In the genomic region with DNA sequence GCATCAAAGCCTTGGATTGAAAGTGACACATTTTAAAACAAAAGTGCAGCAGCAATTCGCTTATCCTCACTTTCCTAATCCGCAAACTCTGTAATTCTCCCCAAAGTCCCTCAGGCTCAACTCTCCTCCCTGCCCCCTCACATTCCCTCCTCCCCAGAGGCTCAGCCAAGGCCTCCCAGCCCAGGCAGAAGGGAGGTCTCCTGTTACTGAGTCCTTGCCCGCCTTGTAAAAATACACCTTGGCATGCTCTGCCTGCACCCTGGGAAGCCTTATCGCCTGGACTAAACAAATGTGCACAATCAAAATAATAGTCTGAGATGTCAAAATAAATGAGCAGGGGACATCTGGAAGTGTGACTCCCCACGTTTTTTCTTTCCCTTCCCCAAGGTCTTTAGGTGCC, we compare ENCODE assay signal across 1 cellular context.
TF ChIP-seq lines count a peak whose summit lies in the region.

No MANE protein-coding gene starts in this region.

TF ChIP-seq in HEK293, 187 proteins besides CTCF, POLR2A, EP300 and RAD21 (continued from another document):
- TF ChIP-seq, protein P1, sequence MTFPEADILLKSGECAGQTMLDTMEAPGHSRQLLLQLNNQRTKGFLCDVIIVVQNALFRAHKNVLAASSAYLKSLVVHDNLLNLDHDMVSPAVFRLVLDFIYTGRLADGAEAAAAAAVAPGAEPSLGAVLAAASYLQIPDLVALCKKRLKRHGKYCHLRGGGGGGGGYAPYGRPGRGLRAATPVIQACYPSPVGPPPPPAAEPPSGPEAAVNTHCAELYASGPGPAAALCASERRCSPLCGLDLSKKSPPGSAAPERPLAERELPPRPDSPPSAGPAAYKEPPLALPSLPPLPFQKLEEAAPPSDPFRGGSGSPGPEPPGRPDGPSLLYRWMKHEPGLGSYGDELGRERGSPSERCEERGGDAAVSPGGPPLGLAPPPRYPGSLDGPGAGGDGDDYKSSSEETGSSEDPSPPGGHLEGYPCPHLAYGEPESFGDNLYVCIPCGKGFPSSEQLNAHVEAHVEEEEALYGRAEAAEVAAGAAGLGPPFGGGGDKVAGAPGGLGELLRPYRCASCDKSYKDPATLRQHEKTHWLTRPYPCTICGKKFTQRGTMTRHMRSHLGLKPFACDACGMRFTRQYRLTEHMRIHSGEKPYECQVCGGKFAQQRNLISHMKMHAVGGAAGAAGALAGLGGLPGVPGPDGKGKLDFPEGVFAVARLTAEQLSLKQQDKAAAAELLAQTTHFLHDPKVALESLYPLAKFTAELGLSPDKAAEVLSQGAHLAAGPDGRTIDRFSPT (tag by site-specific recombination; IDR thresholded peaks at IDR 0.05), result no peak
- TF ChIP-seq HOXA7 (CRISPR knock-in tag; IDR thresholded peaks at IDR 0.05; ENCODE audit: borderline replicate concordance) (no peak), SP2 (tag by site-specific recombination; IDR thresholded peaks at IDR 0.05) (no peak), HOXD13 (CRISPR knock-in tag; IDR thresholded peaks at IDR 0.05; ENCODE audit: borderline replicate concordance) (no peak), FEZF1 (tag by site-specific recombination; IDR thresholded peaks at IDR 0.05) (peak; percentile 95), KLF10 (tag by site-specific recombination; IDR thresholded peaks at IDR 0.05) (no peak), ZNF610 (tag by site-specific recombination; IDR thresholded peaks at IDR 0.05; ENCODE audit: borderline replicate concordance) (peak; percentile 45; the same call in 1 of the 2 replicates), MZF1 (tag by site-specific recombination; IDR thresholded peaks at IDR 0.05; ENCODE audit: borderline replicate concordance) (peak; percentile 71; the same call in 1 of the 2 replicates), HOXC10 (CRISPR knock-in tag; IDR thresholded peaks at IDR 0.05) (no peak), ZSCAN23 (tag by site-specific recombination; IDR thresholded peaks at IDR 0.05) (no peak), ZNF785 (tag by site-specific recombination; IDR thresholded peaks at IDR 0.05) (no peak), EGR2 (tag by site-specific recombination; IDR thresholded peaks at IDR 0.05; ENCODE audit: low read depth) (peak; percentile 20; the same call in 1 of the 2 replicates), ZNF600 (tag by site-specific recombination; IDR thresholded peaks at IDR 0.05) (0 out of 2 replicates have a peak, but pooled peaks have one; percentile 26), ZNF366 (tag by site-specific recombination; conservative IDR thresholded peaks at IDR 0.05) (no peak), ZNF394 (tag by site-specific recombination; IDR thresholded peaks at IDR 0.05; ENCODE audit: borderline replicate concordance) (no peak), ZNF843 (tag by site-specific recombination; IDR thresholded peaks at IDR 0.05) (peak; percentile 91), ZNF354C (tag by site-specific recombination; IDR thresholded peaks at IDR 0.05; ENCODE audit: borderline replicate concordance, low read depth) (no peak), MEIS1 (CRISPR knock-in tag; IDR thresholded peaks at IDR 0.05; ENCODE audit: borderline replicate concordance) (no peak)
- TF ChIP-seq, protein P2, sequence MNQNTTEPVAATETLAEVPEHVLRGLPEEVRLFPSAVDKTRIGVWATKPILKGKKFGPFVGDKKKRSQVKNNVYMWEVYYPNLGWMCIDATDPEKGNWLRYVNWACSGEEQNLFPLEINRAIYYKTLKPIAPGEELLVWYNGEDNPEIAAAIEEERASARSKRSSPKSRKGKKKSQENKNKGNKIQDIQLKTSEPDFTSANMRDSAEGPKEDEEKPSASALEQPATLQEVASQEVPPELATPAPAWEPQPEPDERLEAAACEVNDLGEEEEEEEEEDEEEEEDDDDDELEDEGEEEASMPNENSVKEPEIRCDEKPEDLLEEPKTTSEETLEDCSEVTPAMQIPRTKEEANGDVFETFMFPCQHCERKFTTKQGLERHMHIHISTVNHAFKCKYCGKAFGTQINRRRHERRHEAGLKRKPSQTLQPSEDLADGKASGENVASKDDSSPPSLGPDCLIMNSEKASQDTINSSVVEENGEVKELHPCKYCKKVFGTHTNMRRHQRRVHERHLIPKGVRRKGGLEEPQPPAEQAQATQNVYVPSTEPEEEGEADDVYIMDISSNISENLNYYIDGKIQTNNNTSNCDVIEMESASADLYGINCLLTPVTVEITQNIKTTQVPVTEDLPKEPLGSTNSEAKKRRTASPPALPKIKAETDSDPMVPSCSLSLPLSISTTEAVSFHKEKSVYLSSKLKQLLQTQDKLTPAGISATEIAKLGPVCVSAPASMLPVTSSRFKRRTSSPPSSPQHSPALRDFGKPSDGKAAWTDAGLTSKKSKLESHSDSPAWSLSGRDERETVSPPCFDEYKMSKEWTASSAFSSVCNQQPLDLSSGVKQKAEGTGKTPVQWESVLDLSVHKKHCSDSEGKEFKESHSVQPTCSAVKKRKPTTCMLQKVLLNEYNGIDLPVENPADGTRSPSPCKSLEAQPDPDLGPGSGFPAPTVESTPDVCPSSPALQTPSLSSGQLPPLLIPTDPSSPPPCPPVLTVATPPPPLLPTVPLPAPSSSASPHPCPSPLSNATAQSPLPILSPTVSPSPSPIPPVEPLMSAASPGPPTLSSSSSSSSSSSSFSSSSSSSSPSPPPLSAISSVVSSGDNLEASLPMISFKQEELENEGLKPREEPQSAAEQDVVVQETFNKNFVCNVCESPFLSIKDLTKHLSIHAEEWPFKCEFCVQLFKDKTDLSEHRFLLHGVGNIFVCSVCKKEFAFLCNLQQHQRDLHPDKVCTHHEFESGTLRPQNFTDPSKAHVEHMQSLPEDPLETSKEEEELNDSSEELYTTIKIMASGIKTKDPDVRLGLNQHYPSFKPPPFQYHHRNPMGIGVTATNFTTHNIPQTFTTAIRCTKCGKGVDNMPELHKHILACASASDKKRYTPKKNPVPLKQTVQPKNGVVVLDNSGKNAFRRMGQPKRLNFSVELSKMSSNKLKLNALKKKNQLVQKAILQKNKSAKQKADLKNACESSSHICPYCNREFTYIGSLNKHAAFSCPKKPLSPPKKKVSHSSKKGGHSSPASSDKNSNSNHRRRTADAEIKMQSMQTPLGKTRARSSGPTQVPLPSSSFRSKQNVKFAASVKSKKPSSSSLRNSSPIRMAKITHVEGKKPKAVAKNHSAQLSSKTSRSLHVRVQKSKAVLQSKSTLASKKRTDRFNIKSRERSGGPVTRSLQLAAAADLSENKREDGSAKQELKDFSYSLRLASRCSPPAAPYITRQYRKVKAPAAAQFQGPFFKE (tag by site-specific recombination; IDR thresholded peaks at IDR 0.05; ENCODE audit: borderline replicate concordance), result no peak
- TF ChIP-seq, protein P3, sequence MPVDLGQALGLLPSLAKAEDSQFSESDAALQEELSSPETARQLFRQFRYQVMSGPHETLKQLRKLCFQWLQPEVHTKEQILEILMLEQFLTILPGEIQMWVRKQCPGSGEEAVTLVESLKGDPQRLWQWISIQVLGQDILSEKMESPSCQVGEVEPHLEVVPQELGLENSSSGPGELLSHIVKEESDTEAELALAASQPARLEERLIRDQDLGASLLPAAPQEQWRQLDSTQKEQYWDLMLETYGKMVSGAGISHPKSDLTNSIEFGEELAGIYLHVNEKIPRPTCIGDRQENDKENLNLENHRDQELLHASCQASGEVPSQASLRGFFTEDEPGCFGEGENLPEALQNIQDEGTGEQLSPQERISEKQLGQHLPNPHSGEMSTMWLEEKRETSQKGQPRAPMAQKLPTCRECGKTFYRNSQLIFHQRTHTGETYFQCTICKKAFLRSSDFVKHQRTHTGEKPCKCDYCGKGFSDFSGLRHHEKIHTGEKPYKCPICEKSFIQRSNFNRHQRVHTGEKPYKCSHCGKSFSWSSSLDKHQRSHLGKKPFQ (tag by site-specific recombination; IDR thresholded peaks at IDR 0.05), result peak; percentile 93
- TF ChIP-seq, protein P4, sequence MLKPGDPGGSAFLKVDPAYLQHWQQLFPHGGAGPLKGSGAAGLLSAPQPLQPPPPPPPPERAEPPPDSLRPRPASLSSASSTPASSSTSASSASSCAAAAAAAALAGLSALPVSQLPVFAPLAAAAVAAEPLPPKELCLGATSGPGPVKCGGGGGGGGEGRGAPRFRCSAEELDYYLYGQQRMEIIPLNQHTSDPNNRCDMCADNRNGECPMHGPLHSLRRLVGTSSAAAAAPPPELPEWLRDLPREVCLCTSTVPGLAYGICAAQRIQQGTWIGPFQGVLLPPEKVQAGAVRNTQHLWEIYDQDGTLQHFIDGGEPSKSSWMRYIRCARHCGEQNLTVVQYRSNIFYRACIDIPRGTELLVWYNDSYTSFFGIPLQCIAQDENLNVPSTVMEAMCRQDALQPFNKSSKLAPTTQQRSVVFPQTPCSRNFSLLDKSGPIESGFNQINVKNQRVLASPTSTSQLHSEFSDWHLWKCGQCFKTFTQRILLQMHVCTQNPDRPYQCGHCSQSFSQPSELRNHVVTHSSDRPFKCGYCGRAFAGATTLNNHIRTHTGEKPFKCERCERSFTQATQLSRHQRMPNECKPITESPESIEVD (tag by site-specific recombination; IDR thresholded peaks at IDR 0.05), result peak; percentile 69
- TF ChIP-seq, protein P5, sequence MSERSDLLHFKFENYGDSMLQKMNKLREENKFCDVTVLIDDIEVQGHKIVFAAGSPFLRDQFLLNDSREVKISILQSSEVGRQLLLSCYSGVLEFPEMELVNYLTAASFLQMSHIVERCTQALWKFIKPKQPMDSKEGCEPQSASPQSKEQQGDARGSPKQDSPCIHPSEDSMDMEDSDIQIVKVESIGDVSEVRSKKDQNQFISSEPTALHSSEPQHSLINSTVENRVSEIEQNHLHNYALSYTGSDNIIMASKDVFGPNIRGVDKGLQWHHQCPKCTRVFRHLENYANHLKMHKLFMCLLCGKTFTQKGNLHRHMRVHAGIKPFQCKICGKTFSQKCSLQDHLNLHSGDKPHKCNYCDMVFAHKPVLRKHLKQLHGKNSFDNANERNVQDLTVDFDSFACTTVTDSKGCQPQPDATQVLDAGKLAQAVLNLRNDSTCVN (tag by site-specific recombination; optimal IDR thresholded peaks at IDR 0.05), result no peak
- TF ChIP-seq, protein P6, sequence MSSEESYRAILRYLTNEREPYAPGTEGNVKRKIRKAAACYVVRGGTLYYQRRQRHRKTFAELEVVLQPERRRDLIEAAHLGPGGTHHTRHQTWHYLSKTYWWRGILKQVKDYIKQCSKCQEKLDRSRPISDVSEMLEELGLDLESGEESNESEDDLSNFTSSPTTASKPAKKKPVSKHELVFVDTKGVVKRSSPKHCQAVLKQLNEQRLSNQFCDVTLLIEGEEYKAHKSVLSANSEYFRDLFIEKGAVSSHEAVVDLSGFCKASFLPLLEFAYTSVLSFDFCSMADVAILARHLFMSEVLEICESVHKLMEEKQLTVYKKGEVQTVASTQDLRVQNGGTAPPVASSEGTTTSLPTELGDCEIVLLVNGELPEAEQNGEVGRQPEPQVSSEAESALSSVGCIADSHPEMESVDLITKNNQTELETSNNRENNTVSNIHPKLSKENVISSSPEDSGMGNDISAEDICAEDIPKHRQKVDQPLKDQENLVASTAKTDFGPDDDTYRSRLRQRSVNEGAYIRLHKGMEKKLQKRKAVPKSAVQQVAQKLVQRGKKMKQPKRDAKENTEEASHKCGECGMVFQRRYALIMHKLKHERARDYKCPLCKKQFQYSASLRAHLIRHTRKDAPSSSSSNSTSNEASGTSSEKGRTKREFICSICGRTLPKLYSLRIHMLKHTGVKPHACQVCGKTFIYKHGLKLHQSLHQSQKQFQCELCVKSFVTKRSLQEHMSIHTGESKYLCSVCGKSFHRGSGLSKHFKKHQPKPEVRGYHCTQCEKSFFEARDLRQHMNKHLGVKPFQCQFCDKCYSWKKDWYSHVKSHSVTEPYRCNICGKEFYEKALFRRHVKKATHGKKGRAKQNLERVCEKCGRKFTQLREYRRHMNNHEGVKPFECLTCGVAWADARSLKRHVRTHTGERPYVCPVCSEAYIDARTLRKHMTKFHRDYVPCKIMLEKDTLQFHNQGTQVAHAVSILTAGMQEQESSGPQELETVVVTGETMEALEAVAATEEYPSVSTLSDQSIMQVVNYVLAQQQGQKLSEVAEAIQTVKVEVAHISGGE (tag by site-specific recombination; conservative IDR thresholded peaks at IDR 0.05; ENCODE audit: low read depth), result peak; percentile 76
